In genomic region chr6:147203311-147204059, GRCh38 we compare ENCODE assay signal across 8 cellular contexts. TPM values are rescaled to one million over a fixed set of nuclear protein-coding genes. Genes with fewer than 3 reads are reported as not detected.
DNase-seq lines count a peak whose midpoint lies in the region; ATAC-seq, FAIRE-seq and TF ChIP-seq lines count a peak whose summit lies in the region.

No MANE protein-coding gene starts in this region.

- peak overlapping the region; percentile 67 to 97 (median 78) for H3K4me3 ChIP-seq in H1 (ENCODE audit: extremely low read depth in 1 of 4, insufficient read depth in 2 of 4, low read depth in 3 of 4, low read length in 4 of 4)

- CTCF ChIA-PET in H1 (lab: Charles Lee; ENCODE audit: partially characterized antibody): interaction anchor here (0.8 to 1.0 kb wide), 2 partner anchors 15 to 212 kb away, joined by 3 read pairs; no protein-coding TSS in a partner anchor

- H3K4me2 ChIP-seq in H1 (ENCODE audit: insufficient read depth in 1 of 2, low read depth in 2 of 2, low read length in 2 of 2): peak overlapping the region; percentile 79 to 93

- 0 out of 7 replicates have a peak, but pooled peaks cover 0 to 2% (median 0%) of the 10 kb centered on the region in 4 experiments for H3K27me3 ChIP-seq in H1 (replicated peaks in 1 of 4; ENCODE audit: control insufficient read depth in 3 of 4, extremely low read depth in 1 of 4, insufficient read depth in 3 of 4, low read length in 3 of 4)

- no peak overlapping the region for H3K23ac ChIP-seq in H1 (ENCODE audit: insufficient read length)

- peaks cover 0 to 3% (median 0%) of the 10 kb centered on the region in 4 experiments; a peak in 1 of 7 replicates for H3K4me1 ChIP-seq in H1 (replicated peaks in 1 of 4; ENCODE audit: control insufficient read depth in 3 of 4, insufficient read depth in 4 of 4, low read length in 3 of 4)

- peaks cover 0 to 33% of the 10 kb centered on the region in 2 experiments; a peak in 3 of 4 replicates for H3K79me2 ChIP-seq in H1 (ENCODE audit: control insufficient read depth in 1 of 2, insufficient read depth in 2 of 2, low read length in 2 of 2)

- H4K20me1 ChIP-seq in H1 (replicated peaks in 1 of 2; ENCODE audit: control insufficient read depth in 1 of 2, insufficient read depth in 2 of 2, low read length in 2 of 2): no peaks in the 10 kb centered on the region

- 2% methylated on average over 42 of the region's 74 CpGs; no CpG with 5 or more reads in 1 of the 2 experiments for WGBS in H1 (ENCODE audit: extremely low coverage in 1 of 2, insufficient coverage in 1 of 2, insufficient read length in 1 of 2, insufficient replicate concordance in 2 of 2, low coverage in 1 of 2, low lambda C conversion rate in 2 of 2, missing lambda C conversion rate in 1 of 2), 2 experiments

- H3K18ac ChIP-seq in H1 (ENCODE audit: extremely low read depth, low read length): peak overlapping the region; percentile 38; the same call in 1 of the 2 replicates

- H2AK5ac ChIP-seq in H1 (ENCODE audit: low read depth, low read length): no peak overlapping the region

- H2BK20ac ChIP-seq in H1 (ENCODE audit: low read length): no peak overlapping the region

- POLR2A ChIA-PET in H1 (lab: Charles Lee; ENCODE audit: partially characterized antibody): interaction anchor here (0.7 to 1.4 kb wide), 3 partner anchors 8 to 14 kb away, joined by 3 to 4 read pairs (median 3); no protein-coding TSS in a partner anchor

- H3K36me3 ChIP-seq in H1 (ENCODE audit: control insufficient read depth in 2 of 4, insufficient read depth in 4 of 4, low read length in 3 of 4): no peaks in the 10 kb centered on the region; a peak in 1 of 8 replicates

- TF ChIP-seq CTCF in H1 (IDR thresholded peaks at IDR 0.05; ENCODE audit: control extremely low read depth in 1 of 3, insufficient read depth in 1 of 3, low read depth in 1 of 3, low read length in 3 of 3): peak in 1 of 3 experiments; percentile 4; a peak in 1 of 4 replicates

- TF ChIP-seq EP300 in H1 (IDR thresholded peaks at IDR 0.05; ENCODE audit: borderline replicate concordance in 1 of 2, low read depth in 2 of 2, low read length in 2 of 2): no peak

- TF ChIP-seq RAD21 in H1 (IDR thresholded peaks at IDR 0.05 in 1 of 2, conservative IDR thresholded peaks at IDR 0.05 in 1 of 2; ENCODE audit: low read depth in 2 of 2, low read length in 2 of 2): 0 out of 4 replicates have a peak, but pooled peaks of 1 of the 2 experiments have one; percentile 0

- DNase-seq in CD1c-positive myeloid dendritic cell (ENCODE audit: extremely low spot score): peak; percentile 91
- peak; percentile 40 for DNase-seq in NCI-H82 treated with DMSO at 0.1 percent for 48 hours (lab: John Stamatoyannopoulos, UW; ENCODE audit: unreplicated experiment)
- peak; percentile 89 for DNase-seq in activated CD8-positive, alpha-beta memory T cell treated with anti-CD3 and anti-CD28 coated beads for 24 hours
- DNase-seq in H1 (ENCODE audit: low read depth in 1 of 2, low spot score in 2 of 2): peak in 1 of 2 experiments; percentile 74
- DNase-seq in mesenteric fat pad (ENCODE audit: low spot score): peak; percentile 91
- peak; percentile 32 for DNase-seq in stimulated activated CD8-positive, alpha-beta memory T cell treated with anti-CD3 and anti-CD28 coated beads, Interleukin-15, amount 100 ng/mL, for 1 hour (ENCODE audit: low read depth)

- H4K8ac ChIP-seq in H1 (ENCODE audit: extremely low read depth, insufficient read depth, low read length): peak overlapping the region; percentile 46; the same call in 1 of the 2 replicates

- no peak overlapping the region for H4K5ac ChIP-seq in H1 (ENCODE audit: insufficient read length, low read depth, low read length)

- no peaks in the 10 kb centered on the region for H3K9me3 ChIP-seq in H1 (ENCODE audit: insufficient read depth in 2 of 2, low read depth in 1 of 2, low read length in 1 of 2)

- FAIRE-seq in H1 (lab: Jason Lieb, UNC): no peak

- no peak overlapping the region for H3K14ac ChIP-seq in H1 (ENCODE audit: insufficient read length)

- H3K79me1 ChIP-seq in H1 (ENCODE audit: low read depth, low read length): no peaks in the 10 kb centered on the region

- H2AFZ ChIP-seq in H1 (ENCODE audit: low read length): peak overlapping the region; percentile 66

- H3K9ac ChIP-seq in H1 (replicated peaks in 1 of 4; ENCODE audit: extremely low read depth in 1 of 4, low read depth in 3 of 4, low read length in 3 of 4): peak overlapping the region; percentile 13 to 94 (median 64); a peak in 6 of 7 replicates

- no peak overlapping the region for H2BK15ac ChIP-seq in H1 (ENCODE audit: low read length)

- no peak overlapping the region for H3K4ac ChIP-seq in H1 (replicated peaks; ENCODE audit: insufficient read length, low read depth, low read length)

- H3K23me2 ChIP-seq in H1 (ENCODE audit: low read depth, low read length): peaks cover 10% of the 10 kb centered on the region

- no peak overlapping the region for H3K56ac ChIP-seq in H1 (replicated peaks; ENCODE audit: insufficient read length, low read depth, low read length)

- H4K91ac ChIP-seq in H1 (replicated peaks; ENCODE audit: insufficient read length, low read length): no peak overlapping the region

- ATAC-seq in GM19395 (IDR thresholded peaks at IDR 0.05; ENCODE audit: unreplicated experiment) (peak; percentile 42), HG03521 (IDR thresholded peaks at IDR 0.05; ENCODE audit: unreplicated experiment) (peak; percentile 51)

- no peak overlapping the region for H2BK120ac ChIP-seq in H1 (replicated peaks; ENCODE audit: low read depth, low read length)

- peak in 1 of 2 experiments; percentile 31; a peak in 1 of 3 replicates for TF ChIP-seq POLR2A in H1 (IDR thresholded peaks at IDR 0.05; ENCODE audit: control extremely low read depth in 1 of 2, low read depth in 2 of 2, low read length in 2 of 2)

- no peak overlapping the region for H2BK12ac ChIP-seq in H1 (ENCODE audit: low read depth, low read length)

- no peak overlapping the region for H2BK5ac ChIP-seq in H1 (ENCODE audit: low read depth, low read length)

- H3K27ac ChIP-seq in H1 (ENCODE audit: low read depth, low read length): peak overlapping the region; percentile 37; the same call in 1 of the 2 replicates

TF ChIP-seq in H1, 55 proteins besides CTCF, POLR2A, EP300 and RAD21 (continues in another document):
- TF ChIP-seq TBP (IDR thresholded peaks at IDR 0.05; ENCODE audit: low read depth, low read length): peak; percentile 26; the same call in 1 of the 2 replicates
- peak; percentile 21 for TF ChIP-seq KDM4A (IDR thresholded peaks at IDR 0.05; ENCODE audit: low read depth, low read length, severe bottlenecking)
- no peak for TF ChIP-seq SUZ12 (IDR thresholded peaks at IDR 0.05; ENCODE audit: low read length)
- no peak for TF ChIP-seq BCL11A (IDR thresholded peaks at IDR 0.05; ENCODE audit: low read depth in 2 of 2, low read length in 2 of 2)
- TF ChIP-seq SP2 (IDR thresholded peaks at IDR 0.05; ENCODE audit: low read length): no peak
- no peak for TF ChIP-seq CEBPB (IDR thresholded peaks at IDR 0.05; ENCODE audit: low read depth, low read length)
- no peak for TF ChIP-seq TAF7 (optimal IDR thresholded peaks at IDR 0.05; ENCODE audit: borderline replicate concordance, low read depth, low read length)
- peak; percentile 69 for TF ChIP-seq TAF1 (IDR thresholded peaks at IDR 0.05; ENCODE audit: low read depth, low read length)
- TF ChIP-seq, protein P1, sequence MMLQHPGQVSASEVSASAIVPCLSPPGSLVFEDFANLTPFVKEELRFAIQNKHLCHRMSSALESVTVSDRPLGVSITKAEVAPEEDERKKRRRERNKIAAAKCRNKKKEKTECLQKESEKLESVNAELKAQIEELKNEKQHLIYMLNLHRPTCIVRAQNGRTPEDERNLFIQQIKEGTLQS (IDR thresholded peaks at IDR 0.05; ENCODE audit: insufficient read depth, low read depth, low read length): no peak
- TF ChIP-seq SIN3A (conservative IDR thresholded peaks at IDR 0.05 in 1 of 2, IDR thresholded peaks at IDR 0.05 in 1 of 2; ENCODE audit: low read depth in 1 of 2, low read length in 2 of 2): peak in 1 of 2 experiments; percentile 17; a peak in 1 of 4 replicates
- peak; percentile 11; the same call in 1 of the 2 replicates for TF ChIP-seq PHF8 (conservative IDR thresholded peaks at IDR 0.05; ENCODE audit: low read depth, low read length)
- no peak for TF ChIP-seq CHD2 (IDR thresholded peaks at IDR 0.05; ENCODE audit: low read length)
- TF ChIP-seq USF2 (IDR thresholded peaks at IDR 0.05; ENCODE audit: low read length): no peak
- 0 out of 2 replicates have a peak, but pooled peaks have one; percentile 39 for TF ChIP-seq POLR2AphosphoS5 (IDR thresholded peaks at IDR 0.05; ENCODE audit: low read depth, low read length)
- TF ChIP-seq JUND (IDR thresholded peaks at IDR 0.05; ENCODE audit: low read length): no peak
- TF ChIP-seq HDAC6 (IDR thresholded peaks at IDR 0.05; ENCODE audit: low read depth, low read length): no peak
- no peak for TF ChIP-seq RXRA (IDR thresholded peaks at IDR 0.05; ENCODE audit: insufficient read depth, low read depth, low read length)
- TF ChIP-seq POU5F1 (IDR thresholded peaks at IDR 0.05; ENCODE audit: low read depth, low read length): no peak

RNA-seq across cellular contexts. Expression of gene STXBP5, which starts 0.7 kb away (rescaled TPM):
- total RNA-seq in H1 (2021; fragmentation: NEBNext Ultra II Directional; extraction: Animal tissue kit (Norgen Biotek cat#: 25700)): 10.8 and 12.0 TPM in 2 replicates
- 2.5 and 2.7 TPM in 2 replicates for polyA plus RNA-seq in H1 (2011; rRNA removed)
- 3.4 TPM for polyA plus RNA-seq in H1 (2011; cell fraction: cytosol; rRNA removed)
- 7.3 TPM for polyA plus RNA-seq in H1 (2011; cell fraction: nucleus; rRNA removed)
- polyA plus RNA-seq in H1 (2012, experiment 1 of 2): 3.2 to 5.4 TPM (median 4.8 TPM) in 4 replicates
- polyA plus RNA-seq in H1 (2012, experiment 2 of 2): 0.29 TPM
- polyA plus RNA-seq in H1 (2013, experiment 1 of 2): 3.1 TPM
- 2.5 TPM for polyA plus RNA-seq in H1 (2013, experiment 2 of 2)
- polyA minus RNA-seq in H1 (2011; rRNA and poly(A)+ RNA removed): 19.5 and 26.8 TPM in 2 replicates
- 8.7 TPM for polyA minus RNA-seq in H1 (2011; cell fraction: cytosol; rRNA and poly(A)+ RNA removed)
- polyA minus RNA-seq in H1 (2011; cell fraction: nucleus; rRNA and poly(A)+ RNA removed): 45.4 TPM
- total RNA-seq in mesenteric fat pad: 17.1 TPM
